1 cellular context compared by ENCODE assay signal in the genomic region with DNA sequence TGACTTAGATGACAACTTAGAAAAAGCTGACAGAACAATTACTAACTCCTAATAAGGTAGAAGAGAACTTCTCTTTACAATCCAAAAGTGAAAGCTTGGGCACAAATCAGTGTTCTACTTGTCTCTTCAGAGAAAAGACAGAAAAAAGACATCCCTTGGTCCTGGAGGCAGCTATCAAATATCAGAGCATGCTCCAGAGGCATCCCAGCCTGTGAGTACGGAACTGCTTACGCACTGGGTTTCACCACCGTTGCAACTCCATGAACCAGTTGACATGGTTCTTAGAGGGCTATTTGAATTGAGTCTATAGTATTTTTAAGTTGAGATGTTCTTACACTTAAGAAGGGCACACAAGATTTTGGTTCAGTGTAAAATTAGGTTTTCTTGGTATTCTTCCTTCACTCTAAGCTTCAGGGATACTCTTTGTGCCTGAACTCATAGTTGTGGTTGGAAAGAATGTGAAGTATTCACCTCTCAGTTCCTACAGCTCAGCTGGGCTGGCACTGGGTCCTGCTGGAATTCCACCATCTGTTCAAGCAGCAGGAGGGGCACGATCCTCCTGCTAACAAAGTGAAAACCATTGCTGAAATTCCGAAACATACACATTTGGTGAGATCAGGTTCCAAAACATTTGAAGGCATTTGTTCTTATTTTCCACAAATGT.
TF ChIP-seq lines count a peak whose summit lies in the region.

No MANE protein-coding gene starts in this region.

TF ChIP-seq in HEK293T, 16 proteins besides CTCF, POLR2A, EP300 and RAD21 (continued from another document):
- no peak for TF ChIP-seq L3MBTL2 (conservative IDR thresholded peaks at IDR 0.05)
- no peak for TF ChIP-seq FOXA1 (IDR thresholded peaks at IDR 0.05)
- no peak for TF ChIP-seq LEF1 (IDR thresholded peaks at IDR 0.05; ENCODE audit: borderline replicate concordance)
- TF ChIP-seq FOXM1 (IDR thresholded peaks at IDR 0.05; ENCODE audit: borderline replicate concordance), result no peak
- TF ChIP-seq TARDBP (IDR thresholded peaks at IDR 0.05), result no peak
- TF ChIP-seq NFRKB (IDR thresholded peaks at IDR 0.05), result no peak
- no peak for TF ChIP-seq ARNT (IDR thresholded peaks at IDR 0.05)
- no peak for TF ChIP-seq CTBP1 (IDR thresholded peaks at IDR 0.05; ENCODE audit: borderline replicate concordance)
- no peak for TF ChIP-seq HDGF (IDR thresholded peaks at IDR 0.05; ENCODE audit: borderline replicate concordance)
- TF ChIP-seq BHLHE40 (IDR thresholded peaks at IDR 0.05; ENCODE audit: borderline replicate concordance), result no peak
- TF ChIP-seq FOXK2 (IDR thresholded peaks at IDR 0.05), result no peak
- TF ChIP-seq ZNF384 (IDR thresholded peaks at IDR 0.05), result no peak
- no peak for TF ChIP-seq SUZ12 (IDR thresholded peaks at IDR 0.05)
